In genomic region chr6:63813531-63813930, GRCh38 we compare ENCODE assay signal across 22 cellular contexts.
A peak's percentile ranks its signal among the peaks of the same experiment; 100 is the strongest.
DNase-seq lines count a peak whose midpoint lies in the region; ATAC-seq and TF ChIP-seq lines count a peak whose summit lies in the region.
"Had no signal": no experiment of that assay in that cellular context is flagged by ENCODE, and none has a peak within 500 bp of the region (broad histone marks: within the 10 kb centered on the region; RNA-seq: fewer than 3 reads in every experiment).

No MANE protein-coding gene starts in this region.

- H3K14ac ChIP-seq in H9 (ENCODE audit: insufficient read depth, low read length), result no peak overlapping the region

- ATAC-seq in SK-N-SH treated with all-trans-retinoic acid at 6 μM for 48 hours (peak; percentile 38; the same call in 2 of the 3 replicates), HG03108 (IDR thresholded peaks at IDR 0.05; ENCODE audit: unreplicated experiment) (no peak)
- ATAC-seq: left lobe of liver; stimulated activated effector memory CD8-positive, alpha-beta T cell treated with anti-CD3 and anti-CD28 coated beads, Interleukin-12 subunit alpha, Interleukin-12 subunit beta, amount 100 ng/mL, for 72 hours had no signal

- no peak overlapping the region for H4K5ac ChIP-seq in H9 (ENCODE audit: insufficient read length, low read depth, low read length)

- no peak overlapping the region for H3K4me3 Mint-ChIP-seq in H9
- H3K4me3 Mint-ChIP-seq: stimulated activated effector memory CD8-positive, alpha-beta T cell treated with anti-CD3 and anti-CD28 coated beads, Interleukin-12 subunit alpha, Interleukin-12 subunit beta, amount 100 ng/mL, for 72 hours; T-helper 1 cell treated with Interleukin-12 subunit alpha and Interleukin-12 subunit beta and Interleukin-4 antibody, amounts not matched to agents 30 μg/mL and 1 μg/mL, for 36 hours had no signal

- H3K4me1 Mint-ChIP-seq in H9, result peaks cover 3 to 9% of the 10 kb centered on the region in 2 experiments; a peak in 2 of 4 replicates
- H3K4me1 Mint-ChIP-seq: stimulated activated effector memory CD8-positive, alpha-beta T cell treated with anti-CD3 and anti-CD28 coated beads, Interleukin-12 subunit alpha, Interleukin-12 subunit beta, amount 100 ng/mL, for 72 hours had no signal

- H2BK15ac ChIP-seq in H9 (ENCODE audit: low read depth, low read length), result no peak overlapping the region

- H3K56ac ChIP-seq in H9 (ENCODE audit: insufficient read length, low read depth, low read length), result no peak overlapping the region

- DNase-seq in AG04450 (ENCODE audit: low read depth, low spot score) (no peak), H9 (no peak), foreskin fibroblast (peak in 1 of 2 donors; percentile 43), OCI-M1 (lab: John Stamatoyannopoulos, UW) (no peak)
- DNase-seq in activated CD8-positive, alpha-beta memory T cell treated with anti-CD3 and anti-CD28 coated beads for 24 hours, result no peak
- DNase-seq: activated effector memory CD4-positive, alpha-beta T cell treated with Interleukin-2 at 50 U/mL for 16 hours; DND-41; erythroblast; head of caudate nucleus; Kasumi-1; NCI-H2107; NCI-H526 treated with DMSO at 0.1 percent for 48 hours; posterior cingulate gyrus; Right ventricle myocardium superior; testis had no signal

- H3K27me3 Mint-ChIP-seq in H9 (ENCODE audit: low read depth), result no peaks in the 10 kb centered on the region

- H3K79me2 ChIP-seq in H9 (ENCODE audit: insufficient read depth, low read length), result no peaks in the 10 kb centered on the region

- no peak overlapping the region for H4K8ac ChIP-seq in H9 (replicated peaks; ENCODE audit: insufficient read length, low read depth, low read length)

- no peaks in the 10 kb centered on the region for H3K4me1 ChIP-seq in H9 (ENCODE audit: insufficient read depth, low read length)
- H3K4me1 ChIP-seq: breast epithelium, HAP-1, testis had no signal

- no peaks in the 10 kb centered on the region for H3K23me2 ChIP-seq in H9 (ENCODE audit: insufficient read length, low read depth, low read length, poor library complexity, severe bottlenecking)

- H3K4me2 ChIP-seq in H9 (ENCODE audit: insufficient read depth, insufficient read length, low read length), result no peak overlapping the region

- no peaks in the 10 kb centered on the region for H3K79me1 ChIP-seq in H9 (ENCODE audit: insufficient read depth, low read depth, low read length, poor library complexity, severe bottlenecking)

- POLR2A ChIA-PET in AG04450 (lab: Yijun Ruan, JAX), result no interaction called here

- no peak overlapping the region for H3K9ac ChIP-seq in H9 (ENCODE audit: extremely low read depth, insufficient read length, low read length)

- H2BK12ac ChIP-seq in H9 (ENCODE audit: insufficient read length, low read depth, low read length), result no peak overlapping the region

- no peak overlapping the region for H3K4ac ChIP-seq in H9 (ENCODE audit: low read depth, low read length)

- no peaks in the 10 kb centered on the region for H3K27me3 ChIP-seq in AG04450 (ENCODE audit: control insufficient read depth, insufficient read depth, low read length)
- no peaks in the 10 kb centered on the region for H3K27me3 ChIP-seq in H9 (ENCODE audit: insufficient read depth, low read length)
- H3K27me3 ChIP-seq: breast epithelium, testis had no signal

- no CpG with 5 or more reads among the region's 2 CpGs for WGBS in H9 (ENCODE audit: extremely low coverage, insufficient read length, low lambda C conversion rate)

- H3K36me3 Mint-ChIP-seq in H9 (ENCODE audit: insufficient read depth in 1 of 3, low read depth in 3 of 3), result no peaks in the 10 kb centered on the region
- H3K36me3 Mint-ChIP-seq: stimulated activated effector memory CD8-positive, alpha-beta T cell treated with anti-CD3 and anti-CD28 coated beads, Interleukin-12 subunit alpha, Interleukin-12 subunit beta, amount 100 ng/mL, for 72 hours had no signal

- no peak overlapping the region for H2AFZ ChIP-seq in H9 (ENCODE audit: low read length)

- H2BK120ac ChIP-seq in H9 (ENCODE audit: low read depth, low read length, poor library complexity, severe bottlenecking), result no peak overlapping the region

- CTCF ChIA-PET in AG04450 (lab: Charles Lee), result interaction anchor here (1.7 to 4.6 kb wide), 4 partner anchors 11 to 517 kb away, joined by 5 to 28 read pairs (median 8); no protein-coding TSS in a partner anchor

- no peak overlapping the region for H2AK5ac ChIP-seq in H9 (ENCODE audit: insufficient read length, low read length)

- no peak overlapping the region for H3K27ac Mint-ChIP-seq in H9
- H3K27ac Mint-ChIP-seq: stimulated activated effector memory CD8-positive, alpha-beta T cell treated with anti-CD3 and anti-CD28 coated beads, Interleukin-12 subunit alpha, Interleukin-12 subunit beta, amount 100 ng/mL, for 72 hours; T-helper 1 cell treated with Interleukin-12 subunit alpha and Interleukin-12 subunit beta and Interleukin-4 antibody, amounts not matched to agents 30 μg/mL and 1 μg/mL, for 36 hours had no signal

- H3K9me3 Mint-ChIP-seq in H9, result no peaks in the 10 kb centered on the region
- H3K9me3 Mint-ChIP-seq: stimulated activated effector memory CD8-positive, alpha-beta T cell treated with anti-CD3 and anti-CD28 coated beads, Interleukin-12 subunit alpha, Interleukin-12 subunit beta, amount 100 ng/mL, for 72 hours; T-helper 1 cell treated with Interleukin-12 subunit alpha and Interleukin-12 subunit beta and Interleukin-4 antibody, amounts not matched to agents 30 μg/mL and 1 μg/mL, for 36 hours had no signal

- H2BK20ac ChIP-seq in H9 (ENCODE audit: low read depth, low read length, poor library complexity, severe bottlenecking), result no peak overlapping the region

- H3K4me3 ChIP-seq in AG04450 (ENCODE audit: low read depth, low read length) (no peak overlapping the region), foreskin fibroblast (ENCODE audit: low read depth in 1 of 2, low read length in 2 of 2) (no peak overlapping the region)
- H3K4me3 ChIP-seq: breast epithelium, HAP-1, testis had no signal

- no peak overlapping the region for H2BK5ac ChIP-seq in H9 (ENCODE audit: insufficient read length, low read length)

- no peak overlapping the region for H3T11ph ChIP-seq in H9 (ENCODE audit: low read length)

- TF ChIP-seq CTCF in AG04450 (IDR thresholded peaks at IDR 0.05; ENCODE audit: low read depth, low read length), result peak; percentile 26
- peak; percentile 34; the same call in 1 of the 3 replicates for TF ChIP-seq CTCF in H9 (conservative IDR thresholded peaks at IDR 0.05)
- TF ChIP-seq CTCF in foreskin fibroblast (IDR thresholded peaks at IDR 0.05; ENCODE audit: low read depth, low read length), result peak; percentile 20

- H3K18ac ChIP-seq in H9 (ENCODE audit: insufficient read length, low read depth, low read length), result no peak overlapping the region

- no peak overlapping the region for H4K91ac ChIP-seq in H9 (ENCODE audit: insufficient read length, low read depth, low read length)

- H3K27ac ChIP-seq in AG04450 (ENCODE audit: low read depth, low read length) (no peak overlapping the region), H9 (ENCODE audit: insufficient read length, low read depth, low read length) (no peak overlapping the region)
- H3K27ac ChIP-seq: breast epithelium, testis had no signal

- H3K23ac ChIP-seq in H9 (ENCODE audit: insufficient read length, low read depth, low read length), result no peak overlapping the region

- H3K9me3 ChIP-seq in AG04450 (ENCODE audit: control insufficient read depth, insufficient read depth, low read length) (no peaks in the 10 kb centered on the region), H9 (ENCODE audit: control insufficient read depth, low read depth, low read length) (no peaks in the 10 kb centered on the region)
- H3K9me3 ChIP-seq: breast epithelium, HAP-1, testis had no signal

- no peaks in the 10 kb centered on the region for H4K20me1 ChIP-seq in H9 (ENCODE audit: control insufficient read depth, insufficient read depth, insufficient read length)

TF ChIP-seq in SK-N-SH treated with all-trans-retinoic acid at 6 μM for 48 hours, 23 proteins besides CTCF, POLR2A, EP300 and RAD21 (continues in another document):
- no peak for TF ChIP-seq GLIS3 (CRISPR knock-in tag; IDR thresholded peaks at IDR 0.05)
- TF ChIP-seq, protein P1, sequence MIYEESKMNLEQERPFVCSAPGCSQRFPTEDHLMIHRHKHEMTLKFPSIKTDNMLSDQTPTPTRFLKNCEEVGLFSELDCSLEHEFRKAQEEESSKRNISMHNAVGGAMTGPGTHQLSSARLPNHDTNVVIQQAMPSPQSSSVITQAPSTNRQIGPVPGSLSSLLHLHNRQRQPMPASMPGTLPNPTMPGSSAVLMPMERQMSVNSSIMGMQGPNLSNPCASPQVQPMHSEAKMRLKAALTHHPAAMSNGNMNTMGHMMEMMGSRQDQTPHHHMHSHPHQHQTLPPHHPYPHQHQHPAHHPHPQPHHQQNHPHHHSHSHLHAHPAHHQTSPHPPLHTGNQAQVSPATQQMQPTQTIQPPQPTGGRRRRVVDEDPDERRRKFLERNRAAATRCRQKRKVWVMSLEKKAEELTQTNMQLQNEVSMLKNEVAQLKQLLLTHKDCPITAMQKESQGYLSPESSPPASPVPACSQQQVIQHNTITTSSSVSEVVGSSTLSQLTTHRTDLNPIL (CRISPR knock-in tag; IDR thresholded peaks at IDR 0.05; ENCODE audit: low read depth), result no peak
- TF ChIP-seq ZC3H10 (CRISPR knock-in tag; IDR thresholded peaks at IDR 0.05), result no peak
- TF ChIP-seq OSR1 (CRISPR knock-in tag; IDR thresholded peaks at IDR 0.05), result no peak
- TF ChIP-seq, protein P2, sequence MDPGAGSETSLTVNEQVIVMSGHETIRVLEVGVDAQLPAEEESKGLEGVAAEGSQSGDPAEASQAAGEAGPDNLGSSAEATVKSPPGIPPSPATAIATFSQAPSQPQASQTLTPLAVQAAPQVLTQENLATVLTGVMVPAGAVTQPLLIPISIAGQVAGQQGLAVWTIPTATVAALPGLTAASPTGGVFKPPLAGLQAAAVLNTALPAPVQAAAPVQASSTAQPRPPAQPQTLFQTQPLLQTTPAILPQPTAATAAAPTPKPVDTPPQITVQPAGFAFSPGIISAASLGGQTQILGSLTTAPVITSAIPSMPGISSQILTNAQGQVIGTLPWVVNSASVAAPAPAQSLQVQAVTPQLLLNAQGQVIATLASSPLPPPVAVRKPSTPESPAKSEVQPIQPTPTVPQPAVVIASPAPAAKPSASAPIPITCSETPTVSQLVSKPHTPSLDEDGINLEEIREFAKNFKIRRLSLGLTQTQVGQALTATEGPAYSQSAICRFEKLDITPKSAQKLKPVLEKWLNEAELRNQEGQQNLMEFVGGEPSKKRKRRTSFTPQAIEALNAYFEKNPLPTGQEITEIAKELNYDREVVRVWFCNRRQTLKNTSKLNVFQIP (CRISPR knock-in tag; IDR thresholded peaks at IDR 0.05; ENCODE audit: borderline replicate concordance, low read depth), result no peak
- TF ChIP-seq TOX (CRISPR knock-in tag; IDR thresholded peaks at IDR 0.05; ENCODE audit: borderline replicate concordance), result no peak
